Comparison of ENCODE assay signal across 11 cellular contexts in the genomic region with DNA sequence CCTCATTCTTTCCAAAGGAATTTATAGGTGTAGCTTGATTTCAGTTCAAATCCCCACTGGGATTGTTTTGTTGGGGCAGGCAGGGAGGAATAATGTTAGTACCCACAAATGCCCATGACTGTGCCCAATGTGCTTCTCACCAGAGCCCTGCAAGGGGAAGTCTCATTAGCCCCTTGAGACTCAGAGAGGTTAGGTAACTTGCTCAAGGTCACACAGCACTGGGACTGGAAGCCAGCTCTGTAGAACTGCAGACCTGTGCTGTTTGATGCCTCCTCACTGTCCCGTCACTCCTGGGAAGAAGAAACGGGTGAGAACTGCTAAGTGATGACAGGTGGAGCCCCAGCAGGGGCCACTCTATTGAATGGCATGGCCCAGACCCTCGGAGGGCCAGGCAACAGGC. TPM values are rescaled to one million over a fixed set of nuclear protein-coding genes. Genes with fewer than 3 reads are reported as not detected.
A peak's percentile ranks its signal among the peaks of the same experiment; 100 is the strongest.
DNase-seq lines count a peak whose midpoint lies in the region; ATAC-seq, FAIRE-seq and TF ChIP-seq lines count a peak whose summit lies in the region.
"Had no signal": no experiment of that assay in that cellular context is flagged by ENCODE, and none has a peak within 500 bp of the region (broad histone marks: within the 10 kb centered on the region; RNA-seq: fewer than 3 reads in every experiment).

No MANE protein-coding gene starts in this region.

- no peaks in the 10 kb centered on the region; the same call in 1 of the 2 replicates for H3K23me2 ChIP-seq in H1 (ENCODE audit: low read depth, low read length)

- no peak for TF ChIP-seq POLR2A in H1 (IDR thresholded peaks at IDR 0.05; ENCODE audit: control extremely low read depth in 1 of 2, low read depth in 2 of 2, low read length in 2 of 2)

- no peaks in the 10 kb centered on the region; the same call in 1 of the 2 replicates for H3K79me1 ChIP-seq in H1 (ENCODE audit: low read depth, low read length)

- no peak overlapping the region for H2BK12ac ChIP-seq in H1 (ENCODE audit: low read depth, low read length)

- CTCF ChIA-PET in H1 (lab: Charles Lee; ENCODE audit: partially characterized antibody), result interaction anchor here (0.7 to 5.4 kb wide), 17 partner anchors 9 to 273 kb away, joined by 3 to 42 read pairs (median 5); a partner anchor contains a TSS

- no peak overlapping the region for H2BK20ac ChIP-seq in H1 (ENCODE audit: low read length)

- 61% methylated on average over 3 of the region's 3 CpGs for WGBS in right cardiac atrium
- WGBS in H1 (ENCODE audit: extremely low coverage in 1 of 2, insufficient coverage in 1 of 2, insufficient read length in 1 of 2, insufficient replicate concordance in 2 of 2, low coverage in 1 of 2, low lambda C conversion rate in 2 of 2, missing lambda C conversion rate in 1 of 2), 2 experiments, result 79% methylated on average over 3 of the region's 3 CpGs; no CpG with 5 or more reads in 1 of the 2 experiments

- POLR2A ChIA-PET in H1 (lab: Charles Lee; ENCODE audit: partially characterized antibody), result no interaction called here

- TF ChIP-seq CTCF in H1 (IDR thresholded peaks at IDR 0.05; ENCODE audit: control extremely low read depth in 1 of 3, insufficient read depth in 1 of 3, low read depth in 1 of 3, low read length in 3 of 3) (no peak), osteoblast (IDR thresholded peaks at IDR 0.05; ENCODE audit: extremely low read depth, low read depth, low read length) (no peak)

- TF ChIP-seq RAD21 in H1 (IDR thresholded peaks at IDR 0.05 in 1 of 2, conservative IDR thresholded peaks at IDR 0.05 in 1 of 2; ENCODE audit: low read depth in 2 of 2, low read length in 2 of 2), result no peak

- H4K8ac ChIP-seq in H1 (ENCODE audit: extremely low read depth, insufficient read depth, low read length), result no peak overlapping the region

- H3K36me3 ChIP-seq in H1 (ENCODE audit: control insufficient read depth in 2 of 4, insufficient read depth in 4 of 4, low read length in 3 of 4) (0 out of 8 replicates have a peak, but pooled peaks cover 0 to 3% (median 0%) of the 10 kb centered on the region in 4 experiments), osteoblast (ENCODE audit: insufficient read depth, low read length) (peaks cover 16% of the 10 kb centered on the region)
- H3K36me3 ChIP-seq: BE2C had no signal

- H3K9me3 ChIP-seq in right cardiac atrium (ENCODE audit: control insufficient read depth, low read length) (no peaks in the 10 kb centered on the region), H1 (ENCODE audit: insufficient read depth in 2 of 2, low read depth in 1 of 2, low read length in 1 of 2) (no peaks in the 10 kb centered on the region), osteoblast (ENCODE audit: low read depth, low read length) (no peaks in the 10 kb centered on the region)
- H3K9me3 ChIP-seq: BE2C had no signal

- TF ChIP-seq EP300 in H1 (IDR thresholded peaks at IDR 0.05; ENCODE audit: borderline replicate concordance in 1 of 2, low read depth in 2 of 2, low read length in 2 of 2), result no peak

- no peak for FAIRE-seq in H1 (lab: Jason Lieb, UNC)
- FAIRE-seq: endometrium had no signal

- no peak overlapping the region for H2BK120ac ChIP-seq in H1 (replicated peaks; ENCODE audit: low read depth, low read length)

- no peak overlapping the region for H3K56ac ChIP-seq in H1 (replicated peaks; ENCODE audit: insufficient read length, low read depth, low read length)

- ATAC-seq in right cardiac atrium, result peak in 1 of 2 donors; percentile 1
- ATAC-seq in Right ventricle myocardium superior (ENCODE audit: poor library complexity), result no peak
- ATAC-seq in HG03135 (IDR thresholded peaks at IDR 0.05; ENCODE audit: unreplicated experiment), result no peak

- H2BK5ac ChIP-seq in H1 (ENCODE audit: low read depth, low read length), result no peak overlapping the region

- H2BK15ac ChIP-seq in H1 (ENCODE audit: low read length), result no peak overlapping the region

- no peak overlapping the region for H4K5ac ChIP-seq in H1 (ENCODE audit: insufficient read length, low read depth, low read length)

- H3K27ac ChIP-seq in right cardiac atrium (ENCODE audit: low read length) (peak overlapping the region; percentile 85), H1 (ENCODE audit: low read depth, low read length) (no peak overlapping the region), osteoblast (ENCODE audit: low read depth, low read length) (peak overlapping the region; percentile 81)

- no peak overlapping the region for H4K91ac ChIP-seq in H1 (replicated peaks; ENCODE audit: insufficient read length, low read length)

- H3K4me2 ChIP-seq in H1 (ENCODE audit: insufficient read depth in 1 of 2, low read depth in 2 of 2, low read length in 2 of 2), result no peak overlapping the region
- peak overlapping the region; percentile 2 for H3K4me2 ChIP-seq in osteoblast (ENCODE audit: insufficient read depth, low read length)

- no peaks in the 10 kb centered on the region for H3K27me3 ChIP-seq in right cardiac atrium (ENCODE audit: control insufficient read depth, insufficient read depth)
- no peaks in the 10 kb centered on the region; a peak in 1 of 7 replicates for H3K27me3 ChIP-seq in H1 (replicated peaks in 1 of 4; ENCODE audit: control insufficient read depth in 3 of 4, extremely low read depth in 1 of 4, insufficient read depth in 3 of 4, low read length in 3 of 4)
- no peaks in the 10 kb centered on the region for H3K27me3 ChIP-seq in osteoblast (ENCODE audit: insufficient read depth, low read length)
- H3K27me3 ChIP-seq: BE2C had no signal

- H3K18ac ChIP-seq in H1 (ENCODE audit: extremely low read depth, low read length), result no peak overlapping the region

- H3K4ac ChIP-seq in H1 (replicated peaks; ENCODE audit: insufficient read length, low read depth, low read length), result no peak overlapping the region

- H3K4me3 ChIP-seq in right cardiac atrium (ENCODE audit: low read length) (no peak overlapping the region), H1 (ENCODE audit: extremely low read depth in 1 of 4, insufficient read depth in 2 of 4, low read depth in 3 of 4, low read length in 4 of 4) (no peak overlapping the region), osteoblast (ENCODE audit: insufficient read depth, low read length) (no peak overlapping the region)

- H3K9ac ChIP-seq in H1 (replicated peaks in 1 of 4; ENCODE audit: extremely low read depth in 1 of 4, low read depth in 3 of 4, low read length in 3 of 4), result no peak overlapping the region

- H2AK5ac ChIP-seq in H1 (ENCODE audit: low read depth, low read length), result no peak overlapping the region

- H4K20me1 ChIP-seq in H1 (replicated peaks in 1 of 2; ENCODE audit: control insufficient read depth in 1 of 2, insufficient read depth in 2 of 2, low read length in 2 of 2) (peaks cover 0 to 4% of the 10 kb centered on the region in 2 experiments), osteoblast (ENCODE audit: insufficient read depth, low read length) (no peaks in the 10 kb centered on the region)

- DNase-seq in right cardiac atrium (peak in 1 of 3 donors; percentile 4), Right ventricle myocardium superior (no peak), H1 (ENCODE audit: low read depth in 1 of 2, low spot score in 2 of 2) (no peak), osteoblast (ENCODE audit: insufficient read length, low spot score, missing footprints) (no peak), COR-L47 (lab: John Stamatoyannopoulos, UW) (no peak), NOMO-1 (lab: John Stamatoyannopoulos, UW; ENCODE audit: unreplicated experiment in 2 of 2) (no peak), NCI-H226 (no peak)
- DNase-seq: activated CD4-positive, CD25-positive, alpha-beta regulatory T cell; BE2C had no signal

- H3K79me2 ChIP-seq in H1 (ENCODE audit: control insufficient read depth in 1 of 2, insufficient read depth in 2 of 2, low read length in 2 of 2) (no peaks in the 10 kb centered on the region), osteoblast (ENCODE audit: insufficient read depth, low read length) (no peaks in the 10 kb centered on the region)

- intact Hi-C loops in right cardiac atrium (cut with DNase I) (no loop called here), Right ventricle myocardium superior (cut with DNase I) (no loop called here)

- H3K23ac ChIP-seq in H1 (ENCODE audit: insufficient read length), result no peak overlapping the region

- no peak overlapping the region for H2AFZ ChIP-seq in H1 (ENCODE audit: low read length)
- H2AFZ ChIP-seq in osteoblast (ENCODE audit: low read length), result no peak overlapping the region

- H3K4me1 ChIP-seq in right cardiac atrium (ENCODE audit: control insufficient read depth, insufficient read depth, low read length), result peaks cover 7% of the 10 kb centered on the region
- no peaks in the 10 kb centered on the region; a peak in 1 of 7 replicates for H3K4me1 ChIP-seq in H1 (replicated peaks in 1 of 4; ENCODE audit: control insufficient read depth in 3 of 4, insufficient read depth in 4 of 4, low read length in 3 of 4)
- H3K4me1 ChIP-seq in osteoblast (ENCODE audit: insufficient read depth, low read length), result peaks cover 8% of the 10 kb centered on the region

- H3K14ac ChIP-seq in H1 (ENCODE audit: insufficient read length), result no peak overlapping the region

TF ChIP-seq in H1, 55 proteins besides CTCF, POLR2A, EP300 and RAD21:
- TF ChIP-seq CTBP2 (IDR thresholded peaks at IDR 0.05; ENCODE audit: borderline replicate concordance, insufficient read depth, insufficient read length, low read length) (no peak), SP1 (IDR thresholded peaks at IDR 0.05; ENCODE audit: low read depth, low read length) (no peak), NANOG (IDR thresholded peaks at IDR 0.05; ENCODE audit: insufficient read depth, low read depth, low read length, poor library complexity, severe bottlenecking) (no peak), KDM1A (IDR thresholded peaks at IDR 0.05; ENCODE audit: borderline replicate concordance, low read length) (peak; percentile 71; the same call in 1 of the 2 replicates)

RNA-seq across cellular contexts. Expression of a gene that starts 8.9 kb away (rescaled TPM):
- total RNA-seq in right cardiac atrium, result 100 to 1,000 TPM; 115 to 134 (median 125) TPM
- 43.1 TPM for polyA plus RNA-seq in right cardiac atrium
- total RNA-seq in Right ventricle myocardium superior, result 159 TPM
- total RNA-seq in H1 (2021; fragmentation: NEBNext Ultra II Directional; extraction: Animal tissue kit (Norgen Biotek cat#: 25700)), result 35.0 and 37.0 TPM in 2 replicates
- polyA plus RNA-seq in H1 (2011; rRNA removed), result 41.8 and 47.5 TPM in 2 replicates
- 59.7 TPM for polyA plus RNA-seq in H1 (2011; cell fraction: cytosol; rRNA removed)
- polyA plus RNA-seq in H1 (2011; cell fraction: nucleus; rRNA removed), result 105 TPM
- polyA plus RNA-seq in H1 (2012, experiment 1 of 2), result 16.8 to 27.7 TPM (median 25.7 TPM) in 4 replicates
- polyA plus RNA-seq in H1 (2012, experiment 2 of 2), result 11.8 TPM
- 20.3 TPM for polyA plus RNA-seq in H1 (2013, experiment 1 of 2)
- polyA plus RNA-seq in H1 (2013, experiment 2 of 2), result 18.9 TPM
- polyA minus RNA-seq in H1 (2011; rRNA and poly(A)+ RNA removed), result 7.0 and 8.6 TPM in 2 replicates
- 22.1 TPM for polyA minus RNA-seq in H1 (2011; cell fraction: cytosol; rRNA and poly(A)+ RNA removed)
- 26.5 TPM for polyA minus RNA-seq in H1 (2011; cell fraction: nucleus; rRNA and poly(A)+ RNA removed)
- 13.6 and 15.6 TPM in 2 replicates for total RNA-seq in osteoblast
